Comparison of ENCODE assay signal across 1 cellular context in the genomic region with DNA sequence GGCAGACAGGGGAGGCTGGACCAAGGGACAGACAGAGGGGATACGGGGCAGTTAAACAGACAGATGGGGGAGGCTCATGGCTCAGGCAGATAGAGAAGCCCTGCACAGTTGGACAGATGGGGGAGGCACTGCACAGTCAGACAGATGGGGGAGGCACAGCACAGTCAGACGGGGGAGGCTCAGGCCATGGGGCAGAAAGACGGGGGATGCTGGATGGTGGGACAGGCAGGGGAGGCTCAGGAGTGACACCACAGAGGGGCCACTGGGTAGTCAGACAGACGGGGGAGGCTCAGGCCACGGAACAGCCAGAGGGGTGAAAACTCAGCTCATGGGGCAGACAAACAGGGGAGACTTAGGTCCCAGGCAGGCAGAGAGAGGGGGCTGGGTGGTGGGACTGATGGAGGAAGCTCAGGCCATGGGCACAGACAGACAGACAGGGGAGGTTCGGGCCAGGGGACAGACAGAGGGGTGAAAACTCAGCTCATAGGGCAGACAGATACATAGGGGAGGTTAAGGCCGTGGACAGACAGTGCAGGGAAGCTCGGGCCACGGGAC.
TF ChIP-seq lines count a peak whose summit lies in the region.

No MANE protein-coding gene starts in this region.

TF ChIP-seq in HepG2, 621 proteins besides CTCF, POLR2A, EP300 and RAD21 (continues in another document):
- TF ChIP-seq ZFP36 (IDR thresholded peaks at IDR 0.05; ENCODE audit: borderline replicate concordance, low read depth, low read length, partially characterized antibody) (peak; percentile 90), ARHGAP35 (CRISPR knock-in tag; IDR thresholded peaks at IDR 0.05; ENCODE audit: borderline replicate concordance) (no peak), ZNF737 (CRISPR knock-in tag; IDR thresholded peaks at IDR 0.05; ENCODE audit: borderline replicate concordance) (no peak), FOXJ3 (CRISPR knock-in tag; IDR thresholded peaks at IDR 0.05; ENCODE audit: borderline replicate concordance) (no peak), RFXAP (CRISPR knock-in tag; IDR thresholded peaks at IDR 0.05; ENCODE audit: borderline replicate concordance) (0 out of 2 replicates have a peak, but pooled peaks have one; percentile 52), ESRRA (CRISPR knock-in tag; IDR thresholded peaks at IDR 0.05; ENCODE audit: low read depth) (no peak), ZSCAN22 (CRISPR knock-in tag; IDR thresholded peaks at IDR 0.05) (peak; percentile 100), ZNF296 (CRISPR knock-in tag; conservative IDR thresholded peaks at IDR 0.05) (no peak), ARNTL (CRISPR knock-in tag; IDR thresholded peaks at IDR 0.05) (no peak), MED8 (CRISPR knock-in tag; IDR thresholded peaks at IDR 0.05; ENCODE audit: insufficient replicate concordance) (no peak), ZNF143 (CRISPR knock-in tag; IDR thresholded peaks at IDR 0.05) (0 out of 2 replicates have a peak, but pooled peaks have one; percentile 21), ZNF230 (CRISPR knock-in tag; IDR thresholded peaks at IDR 0.05) (no peak), FOSL1 (CRISPR knock-in tag; IDR thresholded peaks at IDR 0.05; ENCODE audit: borderline replicate concordance) (0 out of 2 replicates have a peak, but pooled peaks have one; percentile 22), ZNF724P (CRISPR knock-in tag; IDR thresholded peaks at IDR 0.05; ENCODE audit: borderline replicate concordance) (no peak), PTBP1 (IDR thresholded peaks at IDR 0.05; ENCODE audit: low read depth, low read length, poor library complexity, severe bottlenecking) (peak; percentile 21)
- TF ChIP-seq, protein P1, sequence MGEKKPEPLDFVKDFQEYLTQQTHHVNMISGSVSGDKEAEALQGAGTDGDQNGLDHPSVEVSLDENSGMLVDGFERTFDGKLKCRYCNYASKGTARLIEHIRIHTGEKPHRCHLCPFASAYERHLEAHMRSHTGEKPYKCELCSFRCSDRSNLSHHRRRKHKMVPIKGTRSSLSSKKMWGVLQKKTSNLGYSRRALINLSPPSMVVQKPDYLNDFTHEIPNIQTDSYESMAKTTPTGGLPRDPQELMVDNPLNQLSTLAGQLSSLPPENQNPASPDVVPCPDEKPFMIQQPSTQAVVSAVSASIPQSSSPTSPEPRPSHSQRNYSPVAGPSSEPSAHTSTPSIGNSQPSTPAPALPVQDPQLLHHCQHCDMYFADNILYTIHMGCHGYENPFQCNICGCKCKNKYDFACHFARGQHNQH (CRISPR knock-in tag; IDR thresholded peaks at IDR 0.05) = no peak
- TF ChIP-seq, protein P2, sequence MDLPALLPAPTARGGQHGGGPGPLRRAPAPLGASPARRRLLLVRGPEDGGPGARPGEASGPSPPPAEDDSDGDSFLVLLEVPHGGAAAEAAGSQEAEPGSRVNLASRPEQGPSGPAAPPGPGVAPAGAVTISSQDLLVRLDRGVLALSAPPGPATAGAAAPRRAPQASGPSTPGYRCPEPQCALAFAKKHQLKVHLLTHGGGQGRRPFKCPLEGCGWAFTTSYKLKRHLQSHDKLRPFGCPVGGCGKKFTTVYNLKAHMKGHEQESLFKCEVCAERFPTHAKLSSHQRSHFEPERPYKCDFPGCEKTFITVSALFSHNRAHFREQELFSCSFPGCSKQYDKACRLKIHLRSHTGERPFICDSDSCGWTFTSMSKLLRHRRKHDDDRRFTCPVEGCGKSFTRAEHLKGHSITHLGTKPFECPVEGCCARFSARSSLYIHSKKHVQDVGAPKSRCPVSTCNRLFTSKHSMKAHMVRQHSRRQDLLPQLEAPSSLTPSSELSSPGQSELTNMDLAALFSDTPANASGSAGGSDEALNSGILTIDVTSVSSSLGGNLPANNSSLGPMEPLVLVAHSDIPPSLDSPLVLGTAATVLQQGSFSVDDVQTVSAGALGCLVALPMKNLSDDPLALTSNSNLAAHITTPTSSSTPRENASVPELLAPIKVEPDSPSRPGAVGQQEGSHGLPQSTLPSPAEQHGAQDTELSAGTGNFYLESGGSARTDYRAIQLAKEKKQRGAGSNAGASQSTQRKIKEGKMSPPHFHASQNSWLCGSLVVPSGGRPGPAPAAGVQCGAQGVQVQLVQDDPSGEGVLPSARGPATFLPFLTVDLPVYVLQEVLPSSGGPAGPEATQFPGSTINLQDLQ (CRISPR knock-in tag; IDR thresholded peaks at IDR 0.05) = no peak
- TF ChIP-seq, protein P3, sequence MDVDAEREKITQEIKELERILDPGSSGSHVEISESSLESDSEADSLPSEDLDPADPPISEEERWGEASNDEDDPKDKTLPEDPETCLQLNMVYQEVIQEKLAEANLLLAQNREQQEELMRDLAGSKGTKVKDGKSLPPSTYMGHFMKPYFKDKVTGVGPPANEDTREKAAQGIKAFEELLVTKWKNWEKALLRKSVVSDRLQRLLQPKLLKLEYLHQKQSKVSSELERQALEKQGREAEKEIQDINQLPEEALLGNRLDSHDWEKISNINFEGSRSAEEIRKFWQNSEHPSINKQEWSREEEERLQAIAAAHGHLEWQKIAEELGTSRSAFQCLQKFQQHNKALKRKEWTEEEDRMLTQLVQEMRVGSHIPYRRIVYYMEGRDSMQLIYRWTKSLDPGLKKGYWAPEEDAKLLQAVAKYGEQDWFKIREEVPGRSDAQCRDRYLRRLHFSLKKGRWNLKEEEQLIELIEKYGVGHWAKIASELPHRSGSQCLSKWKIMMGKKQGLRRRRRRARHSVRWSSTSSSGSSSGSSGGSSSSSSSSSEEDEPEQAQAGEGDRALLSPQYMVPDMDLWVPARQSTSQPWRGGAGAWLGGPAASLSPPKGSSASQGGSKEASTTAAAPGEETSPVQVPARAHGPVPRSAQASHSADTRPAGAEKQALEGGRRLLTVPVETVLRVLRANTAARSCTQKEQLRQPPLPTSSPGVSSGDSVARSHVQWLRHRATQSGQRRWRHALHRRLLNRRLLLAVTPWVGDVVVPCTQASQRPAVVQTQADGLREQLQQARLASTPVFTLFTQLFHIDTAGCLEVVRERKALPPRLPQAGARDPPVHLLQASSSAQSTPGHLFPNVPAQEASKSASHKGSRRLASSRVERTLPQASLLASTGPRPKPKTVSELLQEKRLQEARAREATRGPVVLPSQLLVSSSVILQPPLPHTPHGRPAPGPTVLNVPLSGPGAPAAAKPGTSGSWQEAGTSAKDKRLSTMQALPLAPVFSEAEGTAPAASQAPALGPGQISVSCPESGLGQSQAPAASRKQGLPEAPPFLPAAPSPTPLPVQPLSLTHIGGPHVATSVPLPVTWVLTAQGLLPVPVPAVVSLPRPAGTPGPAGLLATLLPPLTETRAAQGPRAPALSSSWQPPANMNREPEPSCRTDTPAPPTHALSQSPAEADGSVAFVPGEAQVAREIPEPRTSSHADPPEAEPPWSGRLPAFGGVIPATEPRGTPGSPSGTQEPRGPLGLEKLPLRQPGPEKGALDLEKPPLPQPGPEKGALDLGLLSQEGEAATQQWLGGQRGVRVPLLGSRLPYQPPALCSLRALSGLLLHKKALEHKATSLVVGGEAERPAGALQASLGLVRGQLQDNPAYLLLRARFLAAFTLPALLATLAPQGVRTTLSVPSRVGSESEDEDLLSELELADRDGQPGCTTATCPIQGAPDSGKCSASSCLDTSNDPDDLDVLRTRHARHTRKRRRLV (CRISPR knock-in tag; IDR thresholded peaks at IDR 0.05) = no peak
- TF ChIP-seq, protein P4, sequence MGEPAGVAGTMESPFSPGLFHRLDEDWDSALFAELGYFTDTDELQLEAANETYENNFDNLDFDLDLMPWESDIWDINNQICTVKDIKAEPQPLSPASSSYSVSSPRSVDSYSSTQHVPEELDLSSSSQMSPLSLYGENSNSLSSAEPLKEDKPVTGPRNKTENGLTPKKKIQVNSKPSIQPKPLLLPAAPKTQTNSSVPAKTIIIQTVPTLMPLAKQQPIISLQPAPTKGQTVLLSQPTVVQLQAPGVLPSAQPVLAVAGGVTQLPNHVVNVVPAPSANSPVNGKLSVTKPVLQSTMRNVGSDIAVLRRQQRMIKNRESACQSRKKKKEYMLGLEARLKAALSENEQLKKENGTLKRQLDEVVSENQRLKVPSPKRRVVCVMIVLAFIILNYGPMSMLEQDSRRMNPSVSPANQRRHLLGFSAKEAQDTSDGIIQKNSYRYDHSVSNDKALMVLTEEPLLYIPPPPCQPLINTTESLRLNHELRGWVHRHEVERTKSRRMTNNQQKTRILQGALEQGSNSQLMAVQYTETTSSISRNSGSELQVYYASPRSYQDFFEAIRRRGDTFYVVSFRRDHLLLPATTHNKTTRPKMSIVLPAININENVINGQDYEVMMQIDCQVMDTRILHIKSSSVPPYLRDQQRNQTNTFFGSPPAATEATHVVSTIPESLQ (CRISPR knock-in tag; conservative IDR thresholded peaks at IDR 0.05) = no peak
- TF ChIP-seq, protein P5, sequence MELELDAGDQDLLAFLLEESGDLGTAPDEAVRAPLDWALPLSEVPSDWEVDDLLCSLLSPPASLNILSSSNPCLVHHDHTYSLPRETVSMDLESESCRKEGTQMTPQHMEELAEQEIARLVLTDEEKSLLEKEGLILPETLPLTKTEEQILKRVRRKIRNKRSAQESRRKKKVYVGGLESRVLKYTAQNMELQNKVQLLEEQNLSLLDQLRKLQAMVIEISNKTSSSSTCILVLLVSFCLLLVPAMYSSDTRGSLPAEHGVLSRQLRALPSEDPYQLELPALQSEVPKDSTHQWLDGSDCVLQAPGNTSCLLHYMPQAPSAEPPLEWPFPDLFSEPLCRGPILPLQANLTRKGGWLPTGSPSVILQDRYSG (CRISPR knock-in tag; IDR thresholded peaks at IDR 0.05) = no peak
- TF ChIP-seq, protein P6, sequence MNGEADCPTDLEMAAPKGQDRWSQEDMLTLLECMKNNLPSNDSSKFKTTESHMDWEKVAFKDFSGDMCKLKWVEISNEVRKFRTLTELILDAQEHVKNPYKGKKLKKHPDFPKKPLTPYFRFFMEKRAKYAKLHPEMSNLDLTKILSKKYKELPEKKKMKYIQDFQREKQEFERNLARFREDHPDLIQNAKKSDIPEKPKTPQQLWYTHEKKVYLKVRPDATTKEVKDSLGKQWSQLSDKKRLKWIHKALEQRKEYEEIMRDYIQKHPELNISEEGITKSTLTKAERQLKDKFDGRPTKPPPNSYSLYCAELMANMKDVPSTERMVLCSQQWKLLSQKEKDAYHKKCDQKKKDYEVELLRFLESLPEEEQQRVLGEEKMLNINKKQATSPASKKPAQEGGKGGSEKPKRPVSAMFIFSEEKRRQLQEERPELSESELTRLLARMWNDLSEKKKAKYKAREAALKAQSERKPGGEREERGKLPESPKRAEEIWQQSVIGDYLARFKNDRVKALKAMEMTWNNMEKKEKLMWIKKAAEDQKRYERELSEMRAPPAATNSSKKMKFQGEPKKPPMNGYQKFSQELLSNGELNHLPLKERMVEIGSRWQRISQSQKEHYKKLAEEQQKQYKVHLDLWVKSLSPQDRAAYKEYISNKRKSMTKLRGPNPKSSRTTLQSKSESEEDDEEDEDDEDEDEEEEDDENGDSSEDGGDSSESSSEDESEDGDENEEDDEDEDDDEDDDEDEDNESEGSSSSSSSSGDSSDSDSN (CRISPR knock-in tag; IDR thresholded peaks at IDR 0.05) = no peak
- TF ChIP-seq, protein P7, sequence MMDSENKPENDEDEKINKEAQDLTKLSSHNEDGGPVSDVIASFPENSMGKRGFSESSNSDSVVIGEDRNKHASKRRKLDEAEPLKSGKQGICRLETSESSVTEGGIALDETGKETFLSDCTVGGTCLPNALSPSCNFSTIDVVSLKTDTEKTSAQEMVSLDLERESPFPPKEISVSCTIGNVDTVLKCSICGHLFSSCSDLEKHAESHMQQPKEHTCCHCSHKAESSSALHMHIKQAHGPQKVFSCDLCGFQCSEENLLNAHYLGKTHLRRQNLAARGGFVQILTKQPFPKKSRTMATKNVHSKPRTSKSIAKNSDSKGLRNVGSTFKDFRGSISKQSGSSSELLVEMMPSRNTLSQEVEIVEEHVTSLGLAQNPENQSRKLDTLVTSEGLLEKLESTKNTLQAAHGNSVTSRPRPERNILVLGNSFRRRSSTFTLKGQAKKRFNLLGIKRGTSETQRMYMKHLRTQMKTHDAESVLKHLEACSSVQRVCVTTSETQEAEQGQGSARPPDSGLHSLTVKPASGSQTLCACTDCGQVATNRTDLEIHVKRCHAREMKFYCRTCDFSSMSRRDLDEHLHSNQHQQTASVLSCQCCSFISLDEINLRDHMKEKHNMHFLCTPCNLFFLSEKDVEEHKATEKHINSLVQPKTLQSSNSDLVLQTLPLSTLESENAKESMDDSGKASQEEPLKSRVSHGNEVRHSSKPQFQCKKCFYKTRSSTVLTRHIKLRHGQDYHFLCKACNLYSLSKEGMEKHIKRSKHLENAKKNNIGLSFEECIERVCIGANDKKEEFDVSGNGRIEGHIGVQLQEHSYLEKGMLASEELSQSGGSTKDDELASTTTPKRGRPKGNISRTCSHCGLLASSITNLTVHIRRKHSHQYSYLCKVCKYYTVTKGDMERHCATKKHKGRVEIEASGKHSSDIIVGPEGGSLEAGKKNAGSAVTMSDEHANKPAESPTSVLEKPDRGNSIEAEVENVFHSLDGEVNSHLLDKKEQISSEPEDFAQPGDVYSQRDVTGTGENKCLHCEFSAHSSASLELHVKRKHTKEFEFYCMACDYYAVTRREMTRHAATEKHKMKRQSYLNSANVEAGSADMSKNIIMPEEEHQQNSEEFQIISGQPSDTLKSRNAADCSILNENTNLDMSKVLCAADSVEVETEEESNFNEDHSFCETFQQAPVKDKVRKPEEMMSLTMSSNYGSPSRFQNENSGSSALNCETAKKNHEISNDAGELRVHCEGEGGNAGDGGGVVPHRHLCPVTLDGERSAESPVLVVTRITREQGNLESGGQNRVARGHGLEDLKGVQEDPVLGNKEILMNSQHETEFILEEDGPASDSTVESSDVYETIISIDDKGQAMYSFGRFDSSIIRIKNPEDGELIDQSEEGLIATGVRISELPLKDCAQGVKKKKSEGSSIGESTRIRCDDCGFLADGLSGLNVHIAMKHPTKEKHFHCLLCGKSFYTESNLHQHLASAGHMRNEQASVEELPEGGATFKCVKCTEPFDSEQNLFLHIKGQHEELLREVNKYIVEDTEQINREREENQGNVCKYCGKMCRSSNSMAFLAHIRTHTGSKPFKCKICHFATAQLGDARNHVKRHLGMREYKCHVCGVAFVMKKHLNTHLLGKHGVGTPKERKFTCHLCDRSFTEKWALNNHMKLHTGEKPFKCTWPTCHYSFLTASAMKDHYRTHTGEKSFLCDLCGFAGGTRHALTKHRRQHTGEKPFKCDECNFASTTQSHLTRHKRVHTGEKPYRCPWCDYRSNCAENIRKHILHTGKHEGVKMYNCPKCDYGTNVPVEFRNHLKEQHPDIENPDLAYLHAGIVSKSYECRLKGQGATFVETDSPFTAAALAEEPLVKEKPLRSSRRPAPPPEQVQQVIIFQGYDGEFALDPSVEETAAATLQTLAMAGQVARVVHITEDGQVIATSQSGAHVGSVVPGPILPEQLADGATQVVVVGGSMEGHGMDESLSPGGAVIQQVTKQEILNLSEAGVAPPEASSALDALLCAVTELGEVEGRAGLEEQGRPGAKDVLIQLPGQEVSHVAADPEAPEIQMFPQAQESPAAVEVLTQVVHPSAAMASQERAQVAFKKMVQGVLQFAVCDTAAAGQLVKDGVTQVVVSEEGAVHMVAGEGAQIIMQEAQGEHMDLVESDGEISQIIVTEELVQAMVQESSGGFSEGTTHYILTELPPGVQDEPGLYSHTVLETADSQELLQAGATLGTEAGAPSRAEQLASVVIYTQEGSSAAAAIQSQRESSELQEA (CRISPR knock-in tag; IDR thresholded peaks at IDR 0.05; ENCODE audit: not compliant biosample characterization) = no peak
